ENCODE assay signal across 17 cellular contexts in genomic region chr17:74790206-74791066, GRCh38. TPM values are rescaled to one million over a fixed set of nuclear protein-coding genes. Genes with fewer than 3 reads are reported as not detected.
A peak's percentile ranks its signal among the peaks of the same experiment; 100 is the strongest.
DNase-seq lines count a peak whose midpoint lies in the region; ATAC-seq and TF ChIP-seq lines count a peak whose summit lies in the region.
"Had no signal": no experiment of that assay in that cellular context is flagged by ENCODE, and none has a peak within 500 bp of the region (broad histone marks: within the 10 kb centered on the region; RNA-seq: fewer than 3 reads in every experiment).

No MANE protein-coding gene starts in this region.

- intact Hi-C loops in CD8-positive, alpha-beta T cell (cut with DNase I, micrococcal nuclease), result loop anchor here (1.0 kb wide), 5 partner anchors 14 to 168 kb away; partner anchors contain the start of gene NAT9 (in 1 of the 2)
- intact Hi-C loops in dendritic cell treated with granulocyte-macrophage colony-stimulating factor and Interleukin-4, amounts not matched to agents 40 ng/mL and 50 ng/mL, for 4 days (cut with micrococcal nuclease), result loop anchor here (1.0 kb wide), 1 partner anchor 75 kb away; no protein-coding TSS in a partner anchor

- peaks cover 33% of the 10 kb centered on the region for H3K4me1 ChIP-seq in CD8-positive, alpha-beta T cell (ENCODE audit: insufficient read depth, low read length)

- peak; percentile 42 for DNase-seq in Ammon's horn (ENCODE audit: low spot score)
- DNase-seq in CD8-positive, alpha-beta T cell, result no peak
- peak; percentile 20 for DNase-seq in SKM-1 treated with dmso at 0.1 percent for 144 hours (lab: John Stamatoyannopoulos, UW; ENCODE audit: unreplicated experiment)
- no peak for DNase-seq in NCI-H1417 treated with DMSO at 0.1 percent for 48 hours (lab: John Stamatoyannopoulos, UW)
- DNase-seq in occipital lobe (lab: John Stamatoyannopoulos, UW), result no peak
- no peak for DNase-seq in activated gamma-delta T cell (lab: John Stamatoyannopoulos, UW)
- DNase-seq in stimulated activated naive CD8-positive, alpha-beta T cell treated with anti-CD3 and anti-CD28 coated beads, Interleukin-15, amount 100 ng/mL, for 72 hours, result no peak
- DNase-seq: cortex of kidney, DMS79, glutamatergic neuron, NCI-H2081 treated with DMSO at 0.1 percent for 48 hours had no signal

- H3K4me3 Mint-ChIP-seq in CD8-positive, alpha-beta T cell, result peak overlapping the region; percentile 57
- peak overlapping the region; percentile 19 for H3K4me3 Mint-ChIP-seq in dendritic cell treated with granulocyte-macrophage colony-stimulating factor and Interleukin-4, amounts not matched to agents 40 ng/mL and 50 ng/mL, for 4 days
- peak overlapping the region in 1 of 2 donors; percentile 6 for H3K4me3 Mint-ChIP-seq in stimulated activated naive CD8-positive, alpha-beta T cell treated with anti-CD3 and anti-CD28 coated beads, Interleukin-15, amount 100 ng/mL, for 72 hours
- H3K4me3 Mint-ChIP-seq: immature natural killer cell, neural crest cell had no signal

- no peak for TF ChIP-seq CTCF in CD8-positive, alpha-beta T cell (IDR thresholded peaks at IDR 0.05)

- POLR2A ChIA-PET in CD8-positive, alpha-beta T cell (lab: Charles Lee), result interaction anchor here (0.6 to 1.5 kb wide), 8 partner anchors 10 to 381 kb away, joined by 3 to 8 read pairs (median 3); partner anchors contain the start of genes FDXR and NAT9

- CTCF ChIA-PET in CD8-positive, alpha-beta T cell (lab: Charles Lee), result interaction anchor here (0.6 to 17.0 kb wide), 42 partner anchors 9 to 1197 kb away, joined by 3 to 318 read pairs (median 6); partner anchors contain the start of genes FDXR, GRIN2C, NAT9 and RAB37

- H3K9me3 ChIP-seq in CD8-positive, alpha-beta T cell (ENCODE audit: low read length), result no peaks in the 10 kb centered on the region
- H3K9me3 ChIP-seq: right atrium auricular region had no signal

- H3K27ac ChIP-seq in CD8-positive, alpha-beta T cell (ENCODE audit: low read depth, low read length), result no peak overlapping the region
- H3K27ac ChIP-seq: right atrium auricular region had no signal

- H3K36me3 Mint-ChIP-seq in CD8-positive, alpha-beta T cell, result peaks cover 53% of the 10 kb centered on the region
- peaks cover 73% of the 10 kb centered on the region for H3K36me3 Mint-ChIP-seq in dendritic cell treated with granulocyte-macrophage colony-stimulating factor and Interleukin-4, amounts not matched to agents 40 ng/mL and 50 ng/mL, for 4 days (ENCODE audit: low read depth)

- H3K27me3 ChIP-seq in CD8-positive, alpha-beta T cell (ENCODE audit: insufficient read depth, low read length), result no peaks in the 10 kb centered on the region
- H3K27me3 ChIP-seq: right atrium auricular region had no signal

- peak overlapping the region; percentile 5 for H3K4me3 ChIP-seq in CD8-positive, alpha-beta T cell (ENCODE audit: low read depth, low read length)
- H3K4me3 ChIP-seq: right atrium auricular region had no signal

- peaks cover 24% of the 10 kb centered on the region for H3K36me3 ChIP-seq in CD8-positive, alpha-beta T cell (ENCODE audit: insufficient read depth, low read length)

- no peak for ATAC-seq in CD8-positive, alpha-beta T cell
- ATAC-seq in stimulated activated naive CD8-positive, alpha-beta T cell treated with anti-CD3 and anti-CD28 coated beads, Interleukin-15, amount 100 ng/mL, for 72 hours, result no peak

- no peaks in the 10 kb centered on the region for H3K9me3 Mint-ChIP-seq in CD8-positive, alpha-beta T cell
- no peaks in the 10 kb centered on the region for H3K9me3 Mint-ChIP-seq in dendritic cell treated with granulocyte-macrophage colony-stimulating factor and Interleukin-4, amounts not matched to agents 40 ng/mL and 50 ng/mL, for 4 days
- no peaks in the 10 kb centered on the region for H3K9me3 Mint-ChIP-seq in stimulated activated naive CD8-positive, alpha-beta T cell treated with anti-CD3 and anti-CD28 coated beads, Interleukin-15, amount 100 ng/mL, for 72 hours
- H3K9me3 Mint-ChIP-seq: immature natural killer cell, neural crest cell had no signal

- H3K27ac Mint-ChIP-seq in CD8-positive, alpha-beta T cell, result peak overlapping the region; percentile 71
- peak overlapping the region; percentile 72 for H3K27ac Mint-ChIP-seq in dendritic cell treated with granulocyte-macrophage colony-stimulating factor and Interleukin-4, amounts not matched to agents 40 ng/mL and 50 ng/mL, for 4 days
- H3K27ac Mint-ChIP-seq in stimulated activated naive CD8-positive, alpha-beta T cell treated with anti-CD3 and anti-CD28 coated beads, Interleukin-15, amount 100 ng/mL, for 72 hours, result peak overlapping the region in 1 of 2 donors; percentile 83

- no peaks in the 10 kb centered on the region for H3K27me3 Mint-ChIP-seq in CD8-positive, alpha-beta T cell (ENCODE audit: low read depth)
- no peaks in the 10 kb centered on the region for H3K27me3 Mint-ChIP-seq in dendritic cell treated with granulocyte-macrophage colony-stimulating factor and Interleukin-4, amounts not matched to agents 40 ng/mL and 50 ng/mL, for 4 days
- no peaks in the 10 kb centered on the region for H3K27me3 Mint-ChIP-seq in stimulated activated naive CD8-positive, alpha-beta T cell treated with anti-CD3 and anti-CD28 coated beads, Interleukin-15, amount 100 ng/mL, for 72 hours

- peaks cover 40% of the 10 kb centered on the region for H3K4me1 Mint-ChIP-seq in CD8-positive, alpha-beta T cell (ENCODE audit: low read depth)
- H3K4me1 Mint-ChIP-seq in dendritic cell treated with granulocyte-macrophage colony-stimulating factor and Interleukin-4, amounts not matched to agents 40 ng/mL and 50 ng/mL, for 4 days (ENCODE audit: low read depth), result peaks cover 45% of the 10 kb centered on the region
- peaks cover 38% of the 10 kb centered on the region for H3K4me1 Mint-ChIP-seq in stimulated activated naive CD8-positive, alpha-beta T cell treated with anti-CD3 and anti-CD28 coated beads, Interleukin-15, amount 100 ng/mL, for 72 hours
- H3K4me1 Mint-ChIP-seq: neural crest cell had no signal

RNA-seq across cellular contexts. Expression of gene NAT9, which starts 14.3 kb away (rescaled TPM):
- total RNA-seq in CD8-positive, alpha-beta T cell, result 10 to 100 TPM; 37.9 to 41.1 TPM
- 17.3 TPM for total RNA-seq in occipital lobe

RNA-seq across cellular contexts. Expression of gene NHERF1, which starts 42.0 kb away (rescaled TPM):
- 10 to 100 TPM; 72.5 to 73.7 TPM for total RNA-seq in CD8-positive, alpha-beta T cell
- total RNA-seq in occipital lobe, result 7.0 TPM

RNA-seq across cellular contexts. Expression of gene RAB37, which starts 53.4 kb away (rescaled TPM):
- 10 to 100 TPM; 33.7 to 36.0 TPM for total RNA-seq in CD8-positive, alpha-beta T cell
- 1.1 TPM for total RNA-seq in occipital lobe
- total RNA-seq: epithelial cell of proximal tubule, M059J, neural crest cell had no signal

Comparison
In these comparisons a context has a peak if more than half of its experiments do, and no peak if none do; other contexts are left out.
1. DNase-seq: peak in Ammon's horn (single experiment) and SKM-1 treated with dmso at 0.1 percent for 144 hours (single experiment); none in CD8-positive, alpha-beta T cell (0 of 7), NCI-H1417 treated with DMSO at 0.1 percent for 48 hours (single experiment), occipital lobe (single experiment), activated gamma-delta T cell (single experiment) and stimulated activated naive CD8-positive, alpha-beta T cell treated with anti-CD3 and anti-CD28 coated beads, Interleukin-15, amount 100 ng/mL, for 72 hours (0 of 2).
2. RNA of gene RAB37, which starts 53.4 kb away (total RNA-seq): 33.7 to 36.0 TPM in CD8-positive, alpha-beta T cell; 1.1 TPM in occipital lobe (single experiment); every median in the first group is over 10 times any median in the second.